ENCODE assay signal across 16 cellular contexts in the genomic region with DNA sequence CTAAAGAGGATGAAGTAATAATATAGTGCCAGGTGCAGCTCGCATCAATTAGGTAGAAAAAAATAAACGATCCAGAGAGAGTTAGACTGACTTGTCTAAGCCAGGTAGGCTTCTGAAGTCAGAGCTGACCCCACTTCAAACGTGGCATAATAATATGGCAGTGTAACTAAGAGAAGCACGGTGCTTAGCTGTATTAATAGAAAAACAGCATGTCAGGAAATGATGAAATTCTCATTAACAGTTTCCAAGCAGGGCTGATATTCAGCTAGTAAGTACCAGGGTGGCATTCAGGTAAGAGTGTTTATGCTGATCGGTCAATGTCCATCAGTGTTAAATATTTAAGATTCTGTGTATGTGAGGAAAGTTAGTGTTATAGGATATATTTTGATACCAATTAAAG.
A peak's percentile ranks its signal among the peaks of the same experiment; 100 is the strongest.
DNase-seq lines count a peak whose midpoint lies in the region; ATAC-seq and TF ChIP-seq lines count a peak whose summit lies in the region.
"Had no signal": no experiment of that assay in that cellular context is flagged by ENCODE, and none has a peak within 500 bp of the region (broad histone marks: within the 10 kb centered on the region; RNA-seq: fewer than 3 reads in every experiment).

No MANE protein-coding gene starts in this region.

- no peaks in the 10 kb centered on the region for H3K27me3 ChIP-seq in MM.1S (replicated peaks; ENCODE audit: insufficient read depth, low read length)

- no TSS peak for BruUV-seq in OCI-LY7 (replicated peaks; lab: Mats Ljungman, UMichigan)

- H3K4me3 ChIP-seq in MM.1S (ENCODE audit: low read length) (no peak overlapping the region), OCI-LY7 (ENCODE audit: low read depth, low read length, poor library complexity, severe bottlenecking) (peak overlapping the region; percentile 19)

- H3K9ac ChIP-seq in MM.1S (ENCODE audit: low read length) = no peak overlapping the region

- POLR2A ChIA-PET in OCI-LY7 (lab: Charles Lee) = interaction anchor here (0.6 to 3.5 kb wide), 14 partner anchors 8 to 1040 kb away, joined by 3 to 48 read pairs (median 4); no protein-coding TSS in a partner anchor

- H3K9me3 ChIP-seq in MM.1S (replicated peaks; ENCODE audit: insufficient read depth, low read length) (no peaks in the 10 kb centered on the region), OCI-LY7 (ENCODE audit: low read length) (no peaks in the 10 kb centered on the region)
- H3K9me3 ChIP-seq: Caco-2 had no signal

- no peak for ATAC-seq in GM21619 (IDR thresholded peaks at IDR 0.05; ENCODE audit: unreplicated experiment)

- H4K20me1 ChIP-seq in MM.1S (ENCODE audit: insufficient read depth, low read length) (no peaks in the 10 kb centered on the region), OCI-LY7 (ENCODE audit: insufficient read depth, low read length) (no peaks in the 10 kb centered on the region)

- peaks cover 24% of the 10 kb centered on the region for H3K4me1 ChIP-seq in MM.1S (ENCODE audit: low read length)
- H3K4me1 ChIP-seq in OCI-LY7 (ENCODE audit: insufficient read depth, low read length, poor library complexity, severe bottlenecking) = peaks cover 46% of the 10 kb centered on the region
- H3K4me1 ChIP-seq: Caco-2 had no signal

- H3K9me2 ChIP-seq in MM.1S (replicated peaks; ENCODE audit: insufficient read depth, low read length) = no peaks in the 10 kb centered on the region
- no peaks in the 10 kb centered on the region for H3K9me2 ChIP-seq in OCI-LY7 (ENCODE audit: insufficient read depth, low read length)

- H3K79me2 ChIP-seq in MM.1S (ENCODE audit: low read length) = no peaks in the 10 kb centered on the region
- H3K79me2 ChIP-seq in OCI-LY7 (ENCODE audit: insufficient read depth, low read depth, low read length) = no peaks in the 10 kb centered on the region

- H3K27ac ChIP-seq in MM.1S (ENCODE audit: low read length) = no peak overlapping the region
- H3K27ac ChIP-seq in OCI-LY7 (ENCODE audit: low read depth, low read length, poor library complexity, severe bottlenecking) = peak overlapping the region; percentile 43

- H3F3A ChIP-seq in MM.1S (ENCODE audit: insufficient read depth, low read length) = peaks cover 9% of the 10 kb centered on the region

- H2AFZ ChIP-seq in MM.1S (ENCODE audit: low read length) = no peak overlapping the region
- peak overlapping the region; percentile 100 for H2AFZ ChIP-seq in OCI-LY7 (ENCODE audit: low read length)

- intact Hi-C loops in OCI-LY7 (cut with micrococcal nuclease; ENCODE audit: unreplicated experiment) = loop anchor here (5.0 kb wide), 1 partner anchor 40 kb away; no protein-coding TSS in a partner anchor

- no peak for TF ChIP-seq CTCF in MM.1S (IDR thresholded peaks at IDR 0.05; ENCODE audit: low read length)
- no peak for TF ChIP-seq CTCF in OCI-LY7 (conservative IDR thresholded peaks at IDR 0.05; ENCODE audit: low read length)

- DNase-seq in NCI-H82 (lab: John Stamatoyannopoulos, UW) (peak; percentile 10), NCI-H82 treated with DMSO at 0.1 percent for 48 hours (lab: John Stamatoyannopoulos, UW; ENCODE audit: unreplicated experiment) (no peak), AML-193 (lab: John Stamatoyannopoulos, UW) (peak; percentile 8 to 9), MM.1S (no peak), OCI-LY7 (ENCODE audit: low spot score) (peak; percentile 69), NCI-H1436 treated with DMSO at 0.1 percent for 48 hours (lab: John Stamatoyannopoulos, UW) (no peak), HCEC 1CT (no peak)
- DNase-seq: Caco-2, DMS79, GDM1, GOT3, NCI-H1092 treated with DMSO at 0.1 percent for 48 hours, NCI-H2029, NCI-H524, SIG-M5 had no signal

- H3K36me3 ChIP-seq in MM.1S (replicated peaks; ENCODE audit: insufficient read depth, low read length) (no peaks in the 10 kb centered on the region), OCI-LY7 (ENCODE audit: insufficient read depth, low read length) (no peaks in the 10 kb centered on the region)

- CTCF ChIA-PET in OCI-LY7 (lab: Charles Lee; ENCODE audit: unreplicated experiment) = interaction anchor here (1.2 to 1.6 kb wide), 2 partner anchors 14 to 16 kb away, joined by 3 to 8 read pairs; no protein-coding TSS in a partner anchor

- H3K4me2 ChIP-seq in MM.1S (ENCODE audit: low read depth, low read length) (peak overlapping the region; percentile 21; the same call in 1 of the 2 replicates), OCI-LY7 (ENCODE audit: low read length) (peak overlapping the region; percentile 55)

Comparison
In these comparisons a context has a peak if more than half of its experiments do, and no peak if none do; other contexts are left out.
1. DNase-seq: peak in NCI-H82 (single experiment), AML-193 (2 of 2) and OCI-LY7 (single experiment); none in NCI-H82 treated with DMSO at 0.1 percent for 48 hours (single experiment), MM.1S (single experiment), NCI-H1436 treated with DMSO at 0.1 percent for 48 hours (single experiment) and HCEC 1CT (single experiment).